Comparison of ENCODE assay signal across 26 cellular contexts in the genomic region with DNA sequence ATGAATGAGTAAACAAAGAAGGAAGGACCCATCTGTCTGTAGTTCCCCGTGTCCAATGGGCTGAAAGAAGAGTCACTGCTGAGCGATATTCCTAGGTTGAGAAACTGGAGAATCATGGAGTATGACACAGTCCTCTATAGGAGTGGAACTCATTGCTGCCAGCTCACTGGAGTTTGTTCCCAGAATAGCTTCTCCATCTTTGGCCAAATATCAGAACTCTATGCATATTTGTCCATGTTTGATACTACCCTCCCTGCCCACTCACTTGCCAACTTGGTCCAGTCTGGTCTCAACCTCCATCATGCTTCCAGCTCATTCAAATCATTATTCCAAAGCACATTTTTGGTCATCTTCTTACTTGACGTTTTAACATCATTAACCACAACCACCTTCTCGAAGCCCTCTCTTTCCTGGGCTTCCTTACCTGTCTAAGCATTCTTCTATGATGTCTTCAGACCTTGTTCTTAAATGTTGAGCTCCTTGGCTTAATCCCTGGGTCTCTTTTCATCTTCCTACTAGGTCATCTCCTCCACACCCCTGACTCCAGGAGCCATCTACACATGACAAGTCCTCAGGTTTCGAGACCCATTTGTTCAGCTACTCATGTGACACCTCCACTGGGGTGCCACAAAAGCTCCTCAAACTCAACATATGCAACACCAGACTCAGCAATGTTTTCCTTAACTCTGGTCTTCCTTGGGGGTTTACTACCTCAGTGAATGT.
"Had no signal": no experiment of that assay in that cellular context is flagged by ENCODE, and none has a peak within 500 bp of the region (broad histone marks: within the 10 kb centered on the region; RNA-seq: fewer than 3 reads in every experiment).

No MANE protein-coding gene starts in this region.

- H3K27ac ChIP-seq: brain microvascular endothelial cell, coronary artery, dorsolateral prefrontal cortex, epithelial cell of prostate had no signal

- H3K9me3 Mint-ChIP-seq: activated CD8-positive, alpha-beta T cell treated with anti-CD3 and anti-CD28 coated beads for 36 hours; activated T-cell treated with anti-CD3 and anti-CD28 coated beads, Interleukin-2, amount 50 U/mL, for 4 hours; dendritic cell treated with granulocyte-macrophage colony-stimulating factor and Interleukin-4, amounts not matched to agents 40 ng/mL and 50 ng/mL, for 4 days; effector memory CD8-positive, alpha-beta T cell had no signal

- H3K4me3 Mint-ChIP-seq: activated CD4-positive, alpha-beta T cell treated with anti-CD3 and anti-CD28 coated beads for 36 hours; activated CD8-positive, alpha-beta T cell treated with anti-CD3 and anti-CD28 coated beads for 36 hours; activated naive CD8-positive, alpha-beta T cell; activated T-cell treated with anti-CD3 and anti-CD28 coated beads, Interleukin-2, amount 50 U/mL, for 4 hours; activated T-helper 17 cell treated with anti-CD3 and anti-CD28 coated beads, Interleukin-2, amount 50 U/mL, for 72 hours; central memory CD8-positive, alpha-beta T cell; dendritic cell treated with granulocyte-macrophage colony-stimulating factor and Interleukin-4, amounts not matched to agents 40 ng/mL and 50 ng/mL, for 4 days; effector memory CD8-positive, alpha-beta T cell had no signal

- H3K27me3 ChIP-seq: brain microvascular endothelial cell had no signal

- H3K27ac Mint-ChIP-seq: activated CD4-positive, alpha-beta T cell treated with anti-CD3 and anti-CD28 coated beads for 36 hours; activated CD8-positive, alpha-beta T cell treated with anti-CD3 and anti-CD28 coated beads for 36 hours; activated naive CD8-positive, alpha-beta T cell; activated T-helper 17 cell treated with anti-CD3 and anti-CD28 coated beads, Interleukin-2, amount 50 U/mL, for 72 hours; dendritic cell treated with granulocyte-macrophage colony-stimulating factor and Interleukin-4, amounts not matched to agents 40 ng/mL and 50 ng/mL, for 4 days; effector memory CD8-positive, alpha-beta T cell had no signal

- DNase-seq: activated CD4-positive, alpha-beta T cell treated with anti-CD3 and anti-CD28 coated beads for 36 hours; activated CD4-positive, alpha-beta T cell treated with anti-CD3 and anti-CD28 coated beads, Interleukin-2, amount 50 U/mL, for 1 hour; activated CD4-positive, alpha-beta T cell treated with anti-CD3 and anti-CD28 coated beads, Interleukin-2, amount 50 U/mL, for 48 hours; activated CD4-positive, CD25-positive, alpha-beta regulatory T cell; activated CD4-positive, CD25-positive, alpha-beta regulatory T cell treated with anti-CD3 and anti-CD28 coated beads, Interleukin-2, amount 50 U/mL, for 72 hours; activated CD8-positive, alpha-beta memory T cell treated with anti-CD3 and anti-CD28 coated beads for 24 hours; activated CD8-positive, alpha-beta T cell treated with anti-CD3 and anti-CD28 coated beads for 36 hours; activated effector memory CD4-positive, alpha-beta T cell treated with Interleukin-2 at 50 U/mL for 16 hours; activated gamma-delta T cell treated with Interleukin-2 at 50 U/mL for 16 hours; activated naive CD4-positive, alpha-beta T cell treated with anti-CD3 and anti-CD28 coated beads, Interleukin-2, amount 50 U/mL, for 16 hours; activated naive CD4-positive, alpha-beta T cell treated with Interleukin-2 at 50 U/mL for 16 hours; activated T-cell treated with anti-CD3 and anti-CD28 coated beads, Interleukin-2, amount 50 U/mL, for 4 hours; amniotic stem cell; anterior cingulate cortex; brain microvascular endothelial cell; dorsolateral prefrontal cortex; effector CD4-positive, alpha-beta T cell; effector memory CD8-positive, alpha-beta T cell; foreskin fibroblast; T-helper 2 cell had no signal

- H3K4me3 ChIP-seq: coronary artery, dorsolateral prefrontal cortex had no signal

- H3K27me3 Mint-ChIP-seq: activated CD8-positive, alpha-beta T cell treated with anti-CD3 and anti-CD28 coated beads for 36 hours; central memory CD8-positive, alpha-beta T cell; dendritic cell treated with granulocyte-macrophage colony-stimulating factor and Interleukin-4, amounts not matched to agents 40 ng/mL and 50 ng/mL, for 4 days; effector memory CD8-positive, alpha-beta T cell had no signal

- H3K4me1 Mint-ChIP-seq: activated CD4-positive, alpha-beta T cell treated with anti-CD3 and anti-CD28 coated beads for 36 hours; activated T-helper 17 cell treated with anti-CD3 and anti-CD28 coated beads, Interleukin-2, amount 50 U/mL, for 72 hours; central memory CD8-positive, alpha-beta T cell had no signal

- H3K36me3 ChIP-seq: brain microvascular endothelial cell had no signal

- H3K36me3 Mint-ChIP-seq: activated naive CD8-positive, alpha-beta T cell had no signal
